8 cellular contexts compared by ENCODE assay signal in genomic region chr5:160418561-160419457, GRCh38. TPM values are rescaled to one million over a fixed set of nuclear protein-coding genes. Genes with fewer than 3 reads are reported as not detected.
DNase-seq lines count a peak whose midpoint lies in the region; ATAC-seq and TF ChIP-seq lines count a peak whose summit lies in the region.

TSS of gene SLU7 (minus strand) at chr5:160419081. CDS start at chr5:160415294, 3,787 bp downstream.

- DNase-seq in EH (ENCODE audit: low read depth) = peak; percentile 97
- peak; percentile 94 for DNase-seq in H4 (ENCODE audit: low spot score)
- DNase-seq in LoVo (ENCODE audit: low spot score) = peak; percentile 96
- DNase-seq in RWPE2 (ENCODE audit: low spot score) = peak; percentile 96
- peak; percentile 91 for DNase-seq in activated T-helper 2 cell treated with anti-CD3 and anti-CD28 coated beads, Interferon-gamma antibody, Interleukin-2, Interleukin-4, amounts not matched to agents 10 μg/mL and 5 μg/mL and 100 μg/mL, durations not matched to agents 14 hours and 24 hours and 36 hours (ENCODE audit: low spot score)
- DNase-seq in fibroblast of peridontal ligament (ENCODE audit: extremely low read depth) = peak; percentile 97
- peak; percentile 96 for DNase-seq in natural killer cell treated with Interleukin-12 subunit alpha and Interleukin-12 subunit beta and Interleukin-15 and Interleukin-18, amount 100 ng/mL, for 72 hours (ENCODE audit: low spot score)
- DNase-seq in stimulated activated naive CD8-positive, alpha-beta T cell treated with anti-CD3 and anti-CD28 coated beads, Interleukin-15, Interleukin-2, amounts not matched to agents 100 U/mL and 50 U/mL, for 24 hours = peak; percentile 95

- H3K4me3 Mint-ChIP-seq in activated T-helper 2 cell treated with anti-CD3 and anti-CD28 coated beads, Interferon-gamma antibody, Interleukin-2, Interleukin-4, amounts not matched to agents 10 μg/mL and 5 μg/mL and 100 μg/mL, durations not matched to agents 14 hours and 24 hours and 36 hours (ENCODE audit: low read depth) = peak within 1 kb of the TSS; percentile 96
- H3K4me3 Mint-ChIP-seq in natural killer cell treated with Interleukin-12 subunit alpha and Interleukin-12 subunit beta and Interleukin-15 and Interleukin-18, amount 100 ng/mL, for 72 hours = peak within 1 kb of the TSS; percentile 97

- intact Hi-C loops in activated T-helper 2 cell treated with anti-CD3 and anti-CD28 coated beads, Interferon-gamma antibody, Interleukin-2, Interleukin-4, amounts not matched to agents 10 μg/mL and 5 μg/mL and 100 μg/mL, durations not matched to agents 14 hours and 24 hours and 36 hours (cut with micrococcal nuclease) = loop anchor here (1.0 kb wide), 4 partner anchors 20 to 300 kb away; partner anchors contain the start of gene PWWP2A

- H3K9me3 ChIP-seq in RWPE2 (ENCODE audit: severe bottlenecking) = no peaks in the 10 kb centered on the region

- no peak for TF ChIP-seq CTCF in RWPE2 (IDR thresholded peaks at IDR 0.05; ENCODE audit: poor library complexity, severe bottlenecking)

- peaks cover 56% of the 10 kb centered on the region for H3K4me1 Mint-ChIP-seq in activated T-helper 2 cell treated with anti-CD3 and anti-CD28 coated beads, Interferon-gamma antibody, Interleukin-2, Interleukin-4, amounts not matched to agents 10 μg/mL and 5 μg/mL and 100 μg/mL, durations not matched to agents 14 hours and 24 hours and 36 hours (ENCODE audit: low read depth)
- H3K4me1 Mint-ChIP-seq in natural killer cell treated with Interleukin-12 subunit alpha and Interleukin-12 subunit beta and Interleukin-15 and Interleukin-18, amount 100 ng/mL, for 72 hours (ENCODE audit: low read depth in 2 of 2) = peaks cover 49 to 72% of the 10 kb centered on the region in 2 donors

- peak within 1 kb of the TSS; percentile 75 for H3K4me3 ChIP-seq in RWPE2 (ENCODE audit: severe bottlenecking)

- no peaks in the 10 kb centered on the region for H3K27me3 Mint-ChIP-seq in activated T-helper 2 cell treated with anti-CD3 and anti-CD28 coated beads, Interferon-gamma antibody, Interleukin-2, Interleukin-4, amounts not matched to agents 10 μg/mL and 5 μg/mL and 100 μg/mL, durations not matched to agents 14 hours and 24 hours and 36 hours (ENCODE audit: low read depth)
- H3K27me3 Mint-ChIP-seq in natural killer cell treated with Interleukin-12 subunit alpha and Interleukin-12 subunit beta and Interleukin-15 and Interleukin-18, amount 100 ng/mL, for 72 hours = no peaks in the 10 kb centered on the region

- peak; percentile 69 for ATAC-seq in RWPE2 (ENCODE audit: low read depth)
- ATAC-seq in natural killer cell treated with Interleukin-12 subunit alpha and Interleukin-12 subunit beta and Interleukin-15 and Interleukin-18, amount 100 ng/mL, for 72 hours = peak; percentile 83 to 90
- ATAC-seq in stimulated activated naive CD8-positive, alpha-beta T cell treated with anti-CD3 and anti-CD28 coated beads, Interleukin-15, Interleukin-2, amounts not matched to agents 100 U/mL and 50 U/mL, for 24 hours = peak; percentile 86

- no peaks in the 10 kb centered on the region for H3K9me3 Mint-ChIP-seq in activated T-helper 2 cell treated with anti-CD3 and anti-CD28 coated beads, Interferon-gamma antibody, Interleukin-2, Interleukin-4, amounts not matched to agents 10 μg/mL and 5 μg/mL and 100 μg/mL, durations not matched to agents 14 hours and 24 hours and 36 hours
- no peaks in the 10 kb centered on the region for H3K9me3 Mint-ChIP-seq in natural killer cell treated with Interleukin-12 subunit alpha and Interleukin-12 subunit beta and Interleukin-15 and Interleukin-18, amount 100 ng/mL, for 72 hours

- peaks cover 43% of the 10 kb centered on the region for H3K36me3 Mint-ChIP-seq in activated T-helper 2 cell treated with anti-CD3 and anti-CD28 coated beads, Interferon-gamma antibody, Interleukin-2, Interleukin-4, amounts not matched to agents 10 μg/mL and 5 μg/mL and 100 μg/mL, durations not matched to agents 14 hours and 24 hours and 36 hours (ENCODE audit: low read depth)
- H3K36me3 Mint-ChIP-seq in natural killer cell treated with Interleukin-12 subunit alpha and Interleukin-12 subunit beta and Interleukin-15 and Interleukin-18, amount 100 ng/mL, for 72 hours = peaks cover 6% of the 10 kb centered on the region

- H3K36me3 ChIP-seq in RWPE2 (ENCODE audit: low read depth) = peaks cover 34% of the 10 kb centered on the region

- no peaks in the 10 kb centered on the region for H3K27me3 ChIP-seq in RWPE2 (ENCODE audit: insufficient read depth, poor library complexity, severe bottlenecking)

- H3K27ac Mint-ChIP-seq in activated T-helper 2 cell treated with anti-CD3 and anti-CD28 coated beads, Interferon-gamma antibody, Interleukin-2, Interleukin-4, amounts not matched to agents 10 μg/mL and 5 μg/mL and 100 μg/mL, durations not matched to agents 14 hours and 24 hours and 36 hours = peak within 1 kb of the TSS; percentile 93
- H3K27ac Mint-ChIP-seq in natural killer cell treated with Interleukin-12 subunit alpha and Interleukin-12 subunit beta and Interleukin-15 and Interleukin-18, amount 100 ng/mL, for 72 hours = peak within 1 kb of the TSS; percentile 93 to 100

- peak within 1 kb of the TSS; percentile 63 for H3K27ac ChIP-seq in RWPE2 (ENCODE audit: poor library complexity, severe bottlenecking)

- H3K4me1 ChIP-seq in RWPE2 (ENCODE audit: insufficient read depth, poor library complexity, severe bottlenecking) = peaks cover 32% of the 10 kb centered on the region

RNA-seq across cellular contexts. Expression of gene SLU7, which starts in this region (rescaled TPM):
- total RNA-seq in H4 (2014; rRNA removed; shearing (Covaris generic)) = 23.1 and 48.3 TPM in 2 replicates
- 41.3 and 44.3 TPM in 2 replicates for total RNA-seq in activated T-helper 2 cell treated with anti-CD3 and anti-CD28 coated beads, Interferon-gamma antibody, Interleukin-2, Interleukin-4, amounts not matched to agents 10 μg/mL and 5 μg/mL and 100 μg/mL, durations not matched to agents 14 hours and 24 hours and 36 hours
- total RNA-seq in natural killer cell treated with Interleukin-12 subunit alpha and Interleukin-12 subunit beta and Interleukin-15 and Interleukin-18, amount 100 ng/mL, for 72 hours = 10 to 100 TPM; 50.7 to 62.0 TPM

Comparison
In these comparisons a context has a peak if more than half of its experiments do, and no peak if none do; other contexts are left out.
1. Peak in every context shown above with its lines: DNase-seq, ATAC-seq, H3K4me3 ChIP-seq and H3K27ac ChIP-seq.